10 cellular contexts compared by ENCODE assay signal in the genomic region with DNA sequence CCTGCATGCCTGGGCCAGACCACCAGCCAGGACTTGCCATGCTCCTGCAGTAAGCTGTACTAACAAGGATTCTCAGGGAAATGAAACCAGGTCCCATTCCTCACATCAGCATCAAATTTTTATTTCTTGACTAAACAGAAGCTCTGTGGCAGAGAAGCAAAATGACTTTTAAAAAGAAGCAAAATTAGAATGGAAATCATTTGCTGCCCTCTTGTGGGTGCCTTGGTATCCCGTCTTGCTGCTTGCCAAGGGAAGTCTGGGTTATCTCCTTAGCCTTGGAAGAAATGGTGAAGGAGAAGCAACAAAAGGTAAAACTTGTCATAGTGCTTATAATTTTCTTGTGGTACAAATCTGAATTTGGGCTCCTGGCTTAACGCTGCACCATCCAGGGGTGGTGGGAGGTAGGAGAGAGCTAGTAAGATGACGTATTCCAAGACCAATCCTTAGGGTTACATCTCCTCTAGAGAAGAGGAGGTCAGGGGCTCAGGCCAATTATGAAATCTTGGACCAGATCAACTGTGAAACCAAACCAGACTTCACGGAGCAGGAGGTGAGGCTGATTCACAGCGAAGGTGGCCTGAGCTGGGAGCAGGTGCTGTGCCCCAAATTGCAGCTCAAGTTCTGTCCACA.
DNase-seq lines count a peak whose midpoint lies in the region; ATAC-seq and TF ChIP-seq lines count a peak whose summit lies in the region.
"Had no signal": no experiment of that assay in that cellular context is flagged by ENCODE, and none has a peak within 500 bp of the region (broad histone marks: within the 10 kb centered on the region; RNA-seq: fewer than 3 reads in every experiment).

No MANE protein-coding gene starts in this region.

- H3K9me3 ChIP-seq in NT2/D1 (ENCODE audit: insufficient read depth, low read length) (no peaks in the 10 kb centered on the region), testis (no peaks in the 10 kb centered on the region)
- H3K9me3 ChIP-seq: SJSA1 had no signal

- H3K27ac Mint-ChIP-seq in Calu3 (ENCODE audit: unreplicated experiment) = no peak overlapping the region
- no peak overlapping the region for H3K27ac Mint-ChIP-seq in activated T-cell treated with anti-CD3 and anti-CD28 coated beads, Interleukin-2, amount 50 U/mL, for 72 hours
- no peak overlapping the region for H3K27ac Mint-ChIP-seq in stimulated activated naive B cell treated with anti-CD40 and anti-IgM and Interleukin-4, amounts not matched to agents 10 μg/mL and 1 μg/mL and 100 μg/mL, for 72 hours
- H3K27ac Mint-ChIP-seq in mesothelial cell of epicardium = no peak overlapping the region
- H3K27ac Mint-ChIP-seq: memory B cell had no signal

- H3K36me3 ChIP-seq in H7 (replicated peaks; ENCODE audit: control insufficient read depth, insufficient read depth, low read length) (no peaks in the 10 kb centered on the region), NT2/D1 (ENCODE audit: insufficient read depth, insufficient read length, low read length) (no peaks in the 10 kb centered on the region), testis (ENCODE audit: low read depth, missing control alignments) (no peaks in the 10 kb centered on the region)
- H3K36me3 ChIP-seq: SJSA1 had no signal

- H3K9me3 Mint-ChIP-seq in Calu3 (ENCODE audit: low read depth, unreplicated experiment) (no peaks in the 10 kb centered on the region), mesothelial cell of epicardium (no peaks in the 10 kb centered on the region)
- H3K9me3 Mint-ChIP-seq in activated T-cell treated with anti-CD3 and anti-CD28 coated beads, Interleukin-2, amount 50 U/mL, for 72 hours = no peaks in the 10 kb centered on the region
- H3K9me3 Mint-ChIP-seq in stimulated activated naive B cell treated with anti-CD40 and anti-IgM and Interleukin-4, amounts not matched to agents 10 μg/mL and 1 μg/mL and 100 μg/mL, for 72 hours = peaks cover 0 to 3% of the 10 kb centered on the region in 2 donors
- H3K9me3 Mint-ChIP-seq: memory B cell had no signal

- no peaks in the 10 kb centered on the region for H3K4me1 ChIP-seq in NT2/D1 (ENCODE audit: insufficient read depth, insufficient read length)
- no peaks in the 10 kb centered on the region for H3K4me1 ChIP-seq in testis
- H3K4me1 ChIP-seq: SJSA1 had no signal

- H3K4me3 Mint-ChIP-seq in Calu3 (ENCODE audit: low read depth, unreplicated experiment) (no peak overlapping the region), mesothelial cell of epicardium (no peak overlapping the region)
- no peak overlapping the region for H3K4me3 Mint-ChIP-seq in activated T-cell treated with anti-CD3 and anti-CD28 coated beads, Interleukin-2, amount 50 U/mL, for 72 hours
- no peak overlapping the region for H3K4me3 Mint-ChIP-seq in stimulated activated naive B cell treated with anti-CD40 and anti-IgM and Interleukin-4, amounts not matched to agents 10 μg/mL and 1 μg/mL and 100 μg/mL, for 72 hours
- H3K4me3 Mint-ChIP-seq: memory B cell had no signal

- no peak for ATAC-seq in activated T-cell treated with anti-CD3 and anti-CD28 coated beads, Interleukin-2, amount 50 U/mL, for 72 hours (replicated peaks in 1 of 2)
- ATAC-seq in stimulated activated naive B cell treated with anti-CD40 and anti-IgM and Interleukin-4, amounts not matched to agents 10 μg/mL and 1 μg/mL and 100 μg/mL, for 72 hours (replicated peaks) = no peak

- CTCF ChIA-PET in Calu3 (lab: Charles Lee) = interaction anchor here (0.6 to 2.2 kb wide), 6 partner anchors 22 to 123 kb away, joined by 3 to 24 read pairs (median 3); no protein-coding TSS in a partner anchor

- no peak overlapping the region for H3K27ac ChIP-seq in testis
- H3K27ac ChIP-seq: SJSA1 had no signal

- H3K4me1 Mint-ChIP-seq in Calu3 (ENCODE audit: low read depth, unreplicated experiment) (no peaks in the 10 kb centered on the region), mesothelial cell of epicardium (no peaks in the 10 kb centered on the region)
- no peaks in the 10 kb centered on the region for H3K4me1 Mint-ChIP-seq in activated T-cell treated with anti-CD3 and anti-CD28 coated beads, Interleukin-2, amount 50 U/mL, for 72 hours (ENCODE audit: low read depth)
- no peaks in the 10 kb centered on the region for H3K4me1 Mint-ChIP-seq in stimulated activated naive B cell treated with anti-CD40 and anti-IgM and Interleukin-4, amounts not matched to agents 10 μg/mL and 1 μg/mL and 100 μg/mL, for 72 hours
- H3K4me1 Mint-ChIP-seq: memory B cell had no signal

- H3K4me3 ChIP-seq in H7 (ENCODE audit: insufficient read depth, low read depth, low read length) (no peak overlapping the region), NT2/D1 (ENCODE audit: insufficient read length, low read depth) (no peak overlapping the region), testis (no peak overlapping the region)
- H3K4me3 ChIP-seq: SJSA1 had no signal

- DNase-seq in Calu3 (peak; percentile 53), H7 (peak; percentile 36), NT2/D1 (ENCODE audit: low read depth, low spot score) (peak; percentile 27), fibroblast of the conjunctiva (ENCODE audit: low read depth) (peak; percentile 4), testis (peak; percentile 32), mesothelial cell of epicardium (ENCODE audit: low spot score in 2 of 2, unreplicated experiment in 2 of 2) (no peak)
- DNase-seq in activated T-cell treated with anti-CD3 and anti-CD28 coated beads, Interleukin-2, amount 50 U/mL, for 72 hours = no peak
- DNase-seq in stimulated activated naive B cell treated with anti-CD40 and anti-IgM and Interleukin-4, amounts not matched to agents 10 μg/mL and 1 μg/mL and 100 μg/mL, for 72 hours = no peak

- H3K27me3 Mint-ChIP-seq in Calu3 (ENCODE audit: unreplicated experiment) (peaks cover 50% of the 10 kb centered on the region), mesothelial cell of epicardium (ENCODE audit: low read depth) (peaks cover 37% of the 10 kb centered on the region)
- peaks cover 16% of the 10 kb centered on the region for H3K27me3 Mint-ChIP-seq in activated T-cell treated with anti-CD3 and anti-CD28 coated beads, Interleukin-2, amount 50 U/mL, for 72 hours (ENCODE audit: low read depth)
- H3K27me3 Mint-ChIP-seq in stimulated activated naive B cell treated with anti-CD40 and anti-IgM and Interleukin-4, amounts not matched to agents 10 μg/mL and 1 μg/mL and 100 μg/mL, for 72 hours = peaks cover 4 to 30% of the 10 kb centered on the region in 2 donors

- H3K36me3 Mint-ChIP-seq in Calu3 (ENCODE audit: insufficient read depth, unreplicated experiment) (no peaks in the 10 kb centered on the region), mesothelial cell of epicardium (no peaks in the 10 kb centered on the region)
- H3K36me3 Mint-ChIP-seq in activated T-cell treated with anti-CD3 and anti-CD28 coated beads, Interleukin-2, amount 50 U/mL, for 72 hours (ENCODE audit: insufficient read depth in 2 of 2) = no peaks in the 10 kb centered on the region
- H3K36me3 Mint-ChIP-seq in stimulated activated naive B cell treated with anti-CD40 and anti-IgM and Interleukin-4, amounts not matched to agents 10 μg/mL and 1 μg/mL and 100 μg/mL, for 72 hours = no peaks in the 10 kb centered on the region
- H3K36me3 Mint-ChIP-seq: memory B cell had no signal

- H3K9ac ChIP-seq in NT2/D1 (ENCODE audit: insufficient read length, low read depth) = no peak overlapping the region

- intact Hi-C loops in Calu3 (cut with micrococcal nuclease; ENCODE audit: unreplicated experiment) (loop anchor here (1.0 to 10.0 kb wide), 2 partner anchors 90 to 397 kb away; no protein-coding TSS in a partner anchor), testis (cut with DNase I; ENCODE audit: low total_unique reads) (no loop called here)

- no peak for TF ChIP-seq CTCF in Calu3 (IDR thresholded peaks at IDR 0.05; ENCODE audit: unreplicated experiment)
- TF ChIP-seq CTCF in testis (IDR thresholded peaks at IDR 0.05) = peak in 2 of 3 experiments; percentile 6 to 22
- TF ChIP-seq CTCF in mesothelial cell of epicardium (IDR thresholded peaks at IDR 0.05; ENCODE audit: unreplicated experiment) = no peak

- WGBS in testis, 2 donors = 46 to 63% methylated on average over 5 of the region's 5 CpGs

- BruUV-seq in Calu3 (replicated peaks; lab: Mats Ljungman, UMichigan) = no TSS peak

- no peaks in the 10 kb centered on the region for H3K27me3 ChIP-seq in H7 (ENCODE audit: control insufficient read depth, insufficient read depth, low read length)
- no peaks in the 10 kb centered on the region for H3K27me3 ChIP-seq in NT2/D1 (ENCODE audit: insufficient read depth, insufficient read length)
- no peaks in the 10 kb centered on the region for H3K27me3 ChIP-seq in testis

- TF ChIP-seq POLR2A in testis (IDR thresholded peaks at IDR 0.05) = no peak

Comparison
In these comparisons a context has a peak if more than half of its experiments do, and no peak if none do; other contexts are left out.
1. DNase-seq: peak in Calu3 (single experiment), H7 (single experiment), NT2/D1 (single experiment), fibroblast of the conjunctiva (single experiment) and testis (single experiment); none in activated T-cell treated with anti-CD3 and anti-CD28 coated beads, Interleukin-2, amount 50 U/mL, for 72 hours (0 of 2), stimulated activated naive B cell treated with anti-CD40 and anti-IgM and Interleukin-4, amounts not matched to agents 10 μg/mL and 1 μg/mL and 100 μg/mL, for 72 hours (single experiment) and mesothelial cell of epicardium (0 of 2).
2. CTCF ChIP-seq: peak in testis (2 of 3); none in Calu3 (single experiment) and mesothelial cell of epicardium (single experiment).